ENCODE assay signal across 8 cellular contexts in genomic region chr7:1155818-1156781, GRCh38. TPM values are rescaled to one million over a fixed set of nuclear protein-coding genes. Genes with fewer than 3 reads are reported as not detected.
DNase-seq lines count a peak whose midpoint lies in the region; ATAC-seq, FAIRE-seq and TF ChIP-seq lines count a peak whose summit lies in the region.
"Not testable (repeated sequence)": the region's sequence is repeated elsewhere in the genome, so short reads cannot be mapped to it uniquely, and the experiment has no call there.

No MANE protein-coding gene starts in this region.

- H3K9ac ChIP-seq in PC-3 (ENCODE audit: low read length); SK-N-SH; kidney (ENCODE audit: low read length in 2 of 2): not testable (repeated sequence)

- in situ Hi-C loops in brain microvascular endothelial cell (cut with HindIII; ENCODE audit: low pct_ligation_motif_present, low sequenced_read_pairs): not testable (repeated sequence)
- in situ Hi-C loops in transverse colon (cut with MboI; ENCODE audit: low pct_ligation_motif_present in 1 of 4, low pct_unique_long_range_greater_than_20kb in 1 of 4, low sequenced_read_pairs in 3 of 4): loop anchor here in 2 of 4 donors (25.0 kb wide), 1 partner anchor 169 kb away; the partner anchor contains the start of genes COX19 (in 2 of the 2) and CYP2W1 (in 2 of the 2)

- not testable (repeated sequence) for H3K27me3 ChIP-seq in PC-3 (ENCODE audit: low read length); SK-N-SH (ENCODE audit: insufficient read depth); brain microvascular endothelial cell (replicated peaks); lower lobe of right lung (ENCODE audit: low read depth); osteoblast (ENCODE audit: insufficient read depth, low read length); transverse colon

- not testable (repeated sequence) for H2AFZ ChIP-seq in PC-3 (ENCODE audit: low read length); SK-N-SH (ENCODE audit: low read depth); osteoblast (ENCODE audit: low read length)

- CTCF ChIA-PET in PC-3 (lab: Charles Lee): interaction anchor here (1.2 to 1.8 kb wide), 3 partner anchors 17 to 21 kb away, joined by 3 to 11 read pairs (median 11); no protein-coding TSS in a partner anchor
- CTCF ChIA-PET in SK-N-SH (lab: Yijun Ruan, JAX): interaction anchor here (1.1 to 6.6 kb wide), 7 partner anchors 13 to 163 kb away, joined by 3 to 54 read pairs (median 11); partner anchors contain the start of gene GPER1

- DNase-seq in PC-3; SK-N-SH; brain microvascular endothelial cell; osteoblast (ENCODE audit: insufficient read length, low spot score, missing footprints); transverse colon: not testable (repeated sequence)
- DNase-seq in kidney: peak; percentile 62
- peak; percentile 37 for DNase-seq in lower lobe of right lung

- not testable (repeated sequence) for BruUV-seq in PC-3 (replicated peaks; lab: Mats Ljungman, UMichigan)

- H3K36me3 ChIP-seq in PC-3 (ENCODE audit: low read depth, low read length): peaks cover 34% of the 10 kb centered on the region
- H3K36me3 ChIP-seq in SK-N-SH (replicated peaks in 1 of 2; ENCODE audit: control insufficient read depth in 1 of 2, insufficient read depth in 2 of 2, low read length in 1 of 2): peaks cover 44 to 53% of the 10 kb centered on the region in 2 experiments
- H3K36me3 ChIP-seq in brain microvascular endothelial cell (replicated peaks): peaks cover 52% of the 10 kb centered on the region
- H3K36me3 ChIP-seq in kidney (ENCODE audit: control insufficient read depth in 1 of 2, insufficient read depth in 2 of 2, low read length in 2 of 2): peaks cover 33 to 35% of the 10 kb centered on the region in 2 donors
- H3K36me3 ChIP-seq in lower lobe of right lung: peaks cover 67% of the 10 kb centered on the region
- peaks cover 53% of the 10 kb centered on the region for H3K36me3 ChIP-seq in osteoblast (ENCODE audit: insufficient read depth, low read length)
- peaks cover 0 to 41% (median 15%) of the 10 kb centered on the region in 4 donors for H3K36me3 ChIP-seq in transverse colon

- POLR2A ChIA-PET in PC-3 (lab: Charles Lee; ENCODE audit: unreplicated experiment): interaction anchor here (0.5 to 1.1 kb wide), 3 partner anchors 30 to 192 kb away, joined by 3 to 5 read pairs (median 4); no protein-coding TSS in a partner anchor
- POLR2A ChIA-PET in SK-N-SH (lab: Yijun Ruan, JAX): not testable (repeated sequence)

- not testable (repeated sequence) for H4K20me1 ChIP-seq in PC-3 (ENCODE audit: low read length); SK-N-SH (ENCODE audit: insufficient read depth)
- peaks cover 11% of the 10 kb centered on the region for H4K20me1 ChIP-seq in osteoblast (ENCODE audit: insufficient read depth, low read length)

- H3K4me1 ChIP-seq in PC-3 (ENCODE audit: insufficient read depth, low read length) (peaks cover 28% of the 10 kb centered on the region), SK-N-SH (ENCODE audit: control insufficient read depth in 1 of 2, insufficient read depth in 2 of 2, low read depth in 1 of 2, low read length in 1 of 2) (peaks cover 11 to 16% of the 10 kb centered on the region in 2 experiments), kidney (ENCODE audit: control insufficient read depth in 1 of 2, insufficient read depth in 1 of 2, low read depth in 1 of 2, low read length in 2 of 2) (peaks cover 9 to 16% of the 10 kb centered on the region in 2 donors), lower lobe of right lung (peaks cover 22% of the 10 kb centered on the region), osteoblast (ENCODE audit: insufficient read depth, low read length) (peaks cover 25% of the 10 kb centered on the region), transverse colon (peaks cover 5 to 34% (median 30%) of the 10 kb centered on the region in 4 donors)

- H3K9me2 ChIP-seq in PC-3 (replicated peaks; ENCODE audit: low read length); SK-N-SH: not testable (repeated sequence)

- H3F3A ChIP-seq in PC-3 (ENCODE audit: low read length, unreplicated experiment); SK-N-SH (replicated peaks; ENCODE audit: insufficient read depth): not testable (repeated sequence)

- TF ChIP-seq POLR2A in transverse colon (IDR thresholded peaks at IDR 0.05): not testable (repeated sequence)

- TF ChIP-seq EP300 in SK-N-SH (IDR thresholded peaks at IDR 0.05; ENCODE audit: borderline replicate concordance in 1 of 2, low read depth in 1 of 2, low read length in 1 of 2); transverse colon (IDR thresholded peaks at IDR 0.05; ENCODE audit: low read depth): not testable (repeated sequence)

- TF ChIP-seq RAD21 in SK-N-SH (IDR thresholded peaks at IDR 0.05; ENCODE audit: low read length): not testable (repeated sequence)

- ATAC-seq in PC-3, lower lobe of right lung: not testable (repeated sequence)

- not testable (repeated sequence) for TF ChIP-seq CTCF in C4-2B (conservative IDR thresholded peaks at IDR 0.05); PC-3 (conservative IDR thresholded peaks at IDR 0.05; ENCODE audit: low read depth, low read length); SK-N-SH (IDR thresholded peaks at IDR 0.05); brain microvascular endothelial cell (IDR thresholded peaks at IDR 0.05; ENCODE audit: low read depth, low read length, missing control alignments); kidney (IDR thresholded peaks at IDR 0.05; ENCODE audit: borderline replicate concordance, extremely low read depth, insufficient read depth); lower lobe of right lung (IDR thresholded peaks at IDR 0.05); osteoblast (IDR thresholded peaks at IDR 0.05; ENCODE audit: extremely low read depth, low read depth, low read length); transverse colon (IDR thresholded peaks at IDR 0.05)

- H3K4me2 ChIP-seq in PC-3 (ENCODE audit: low read length) (peak overlapping the region; percentile 89), SK-N-SH (peak overlapping the region; percentile 17; the same call in 1 of the 2 replicates), osteoblast (ENCODE audit: insufficient read depth, low read length) (peak overlapping the region; percentile 4)

- H3K79me2 ChIP-seq in PC-3 (ENCODE audit: low read length) (peaks cover 47% of the 10 kb centered on the region), SK-N-SH (ENCODE audit: insufficient read depth) (peaks cover 57% of the 10 kb centered on the region), osteoblast (ENCODE audit: insufficient read depth, low read length) (peaks cover 50% of the 10 kb centered on the region)

- not testable (repeated sequence) for FAIRE-seq in kidney (lab: Jason Lieb, UNC)

- not testable (repeated sequence) for H3K9me3 ChIP-seq in PC-3 (ENCODE audit: low read length); SK-N-SH; kidney (ENCODE audit: control insufficient read depth in 1 of 2, low read length in 2 of 2); lower lobe of right lung; osteoblast (ENCODE audit: low read depth, low read length); transverse colon

- H3K4me3 ChIP-seq in PC-3 (ENCODE audit: low read length); SK-N-SH (ENCODE audit: low read depth in 2 of 2, low read length in 1 of 2); brain microvascular endothelial cell (ENCODE audit: low read depth, low read length); kidney (ENCODE audit: low read length in 2 of 2); lower lobe of right lung; osteoblast (ENCODE audit: insufficient read depth, low read length); transverse colon: not testable (repeated sequence)

- 87% methylated on average over 22 of the region's 33 CpGs for WGBS in SK-N-SH (ENCODE audit: low lambda C conversion rate)
- 82% methylated on average over 15 of the region's 33 CpGs; no CpG with 5 or more reads in 1 of the 2 donors for WGBS in transverse colon (ENCODE audit: low coverage in 1 of 2), 2 donors

- intact Hi-C loops in PC-3 (cut with micrococcal nuclease): loop anchor here (1.0 to 2.0 kb wide), 2 partner anchors 21 to 69 kb away; no protein-coding TSS in a partner anchor
- intact Hi-C loops in kidney (cut with DNase I); lower lobe of right lung (cut with DNase I); transverse colon (cut with DNase I; ENCODE audit: low total_unique reads): not testable (repeated sequence)

- H3K27ac ChIP-seq in C4-2B (0 out of 2 replicates have a peak overlapping the region, but pooled peaks have one; percentile 11), PC-3 (ENCODE audit: low read length) (peak overlapping the region; percentile 87), brain microvascular endothelial cell (peak overlapping the region; percentile 8), osteoblast (ENCODE audit: low read depth, low read length) (peak overlapping the region; percentile 53), transverse colon (peak overlapping the region in 3 of 4 donors; percentile 29 to 53 (median 36))
- not testable (repeated sequence) for H3K27ac ChIP-seq in SK-N-SH (ENCODE audit: low read depth in 2 of 2, low read length in 1 of 2); kidney (ENCODE audit: low read depth in 2 of 2, low read length in 2 of 2); lower lobe of right lung

RNA-seq across cellular contexts. Expression of gene ZFAND2A, which starts 3.9 kb away (rescaled TPM):
- 11.7 and 28.4 TPM in 2 replicates for total RNA-seq in PC-3 (2014; rRNA removed)
- polyA plus RNA-seq in SK-N-SH (2012; rRNA removed): 38.9 and 48.5 TPM in 2 replicates
- polyA plus RNA-seq in SK-N-SH (2012; cell fraction: cytosol; rRNA removed): 35.7 and 38.9 TPM in 2 replicates
- polyA plus RNA-seq in SK-N-SH (2012; cell fraction: nucleus; rRNA removed): 53.1 and 58.2 TPM in 2 replicates
- 21.9 TPM for total RNA-seq in kidney
- 27.6 TPM for polyA plus RNA-seq in kidney (ENCODE audit: insufficient read depth, low read depth, low replicate concordance)
- total RNA-seq in lower lobe of right lung: 14.8 TPM
- 11.8 and 13.0 TPM in 2 replicates for total RNA-seq in osteoblast
- 100 to 1,000 TPM in 1 of 4 donors, 10 to 100 TPM in 3; 33.3 to 124 (median 53.1) TPM for total RNA-seq in transverse colon

Comparison
In these comparisons a context has a peak if more than half of its experiments do, and no peak if none do; other contexts are left out.
1. H3K4me2 ChIP-seq: peak in every context shown above with its lines; median percentile 89 in PC-3; 17 in SK-N-SH; 4 in osteoblast.